ENCODE assay signal across 13 cellular contexts in the genomic region with DNA sequence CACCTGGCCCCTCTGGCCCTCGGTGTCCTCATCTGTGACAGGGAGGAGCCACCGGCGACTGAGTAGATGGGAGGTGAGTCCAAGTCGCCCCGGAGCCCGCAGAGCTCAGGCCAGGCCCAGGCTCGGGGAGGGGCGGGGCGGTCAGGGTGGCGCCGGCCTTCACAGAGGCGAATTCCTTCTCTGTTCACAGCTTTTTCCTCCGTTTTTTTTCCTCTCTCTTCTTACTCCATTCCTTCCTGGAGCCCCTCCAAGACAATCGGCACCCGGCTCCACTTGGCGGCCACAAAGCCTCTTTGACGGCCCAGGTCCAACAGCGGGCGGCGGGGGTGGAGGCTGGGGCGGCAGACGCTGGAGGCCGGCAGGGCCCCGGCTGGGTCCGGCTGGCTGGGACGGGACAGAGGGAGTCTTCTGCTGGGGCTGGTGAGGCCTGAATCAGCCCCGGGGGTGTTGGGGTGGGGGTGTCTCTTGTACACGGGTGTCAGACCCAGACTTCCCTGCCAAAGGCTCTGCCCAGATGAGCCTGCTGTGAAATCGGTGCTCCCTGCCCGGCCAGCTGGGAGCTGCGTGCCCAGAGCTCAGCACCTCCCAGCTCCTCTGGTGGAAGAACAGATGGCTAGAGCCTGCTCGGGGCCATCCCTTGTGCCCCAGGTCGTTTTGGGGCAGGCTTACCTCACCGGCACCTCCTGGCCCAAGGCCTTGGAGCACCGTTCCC. TPM values are rescaled to one million over a fixed set of nuclear protein-coding genes. Genes with fewer than 3 reads are reported as not detected.
DNase-seq lines count a peak whose midpoint lies in the region; ATAC-seq and TF ChIP-seq lines count a peak whose summit lies in the region.
"Had no signal": no experiment of that assay in that cellular context is flagged by ENCODE, and none has a peak within 500 bp of the region (broad histone marks: within the 10 kb centered on the region; RNA-seq: fewer than 3 reads in every experiment).

No MANE protein-coding gene starts in this region.

- intact Hi-C loops in esophagus muscularis mucosa (cut with DNase I), result no loop called here

- ATAC-seq in thoracic aorta (ENCODE audit: insufficient number of reproducible peaks, low FRiP score, low read depth) (peak; percentile 48), HG02678 (IDR thresholded peaks at IDR 0.05; ENCODE audit: unreplicated experiment) (no peak), GM19395 (IDR thresholded peaks at IDR 0.05; ENCODE audit: unreplicated experiment) (no peak)
- ATAC-seq: left lobe of liver had no signal

- in situ Hi-C loops in brain microvascular endothelial cell (cut with HindIII; ENCODE audit: low pct_ligation_motif_present, low sequenced_read_pairs), result no loop called here

- H3K27me3 ChIP-seq in esophagus muscularis mucosa, result peaks cover 0 to 49% (median 2%) of the 10 kb centered on the region in 4 donors
- H3K27me3 ChIP-seq in thoracic aorta (replicated peaks; ENCODE audit: insufficient read depth), result no peaks in the 10 kb centered on the region
- no peaks in the 10 kb centered on the region for H3K27me3 ChIP-seq in brain microvascular endothelial cell (replicated peaks)

- H3K4me3 ChIP-seq in esophagus muscularis mucosa (peak overlapping the region; percentile 16 to 33 (median 28)), thoracic aorta (peak overlapping the region; percentile 62), brain microvascular endothelial cell (ENCODE audit: low read depth, low read length) (no peak overlapping the region)

- H3K4me1 ChIP-seq in esophagus muscularis mucosa, result peaks cover 0 to 36% (median 21%) of the 10 kb centered on the region in 4 donors
- H3K4me1 ChIP-seq in thoracic aorta (ENCODE audit: control insufficient read depth in 1 of 2, low read depth in 2 of 2), result peaks cover 39 to 62% of the 10 kb centered on the region in 2 donors

- DNase-seq in M059J (ENCODE audit: low read depth), result peak; percentile 71
- no peak for DNase-seq in esophagus muscularis mucosa (ENCODE audit: extremely low spot score)
- DNase-seq in medulla oblongata (ENCODE audit: extremely low spot score), result peak; percentile 85
- DNase-seq in thoracic aorta (ENCODE audit: low spot score), result no peak
- no peak for DNase-seq in brain microvascular endothelial cell
- no peak for DNase-seq in NCI-H1105 (lab: John Stamatoyannopoulos, UW)
- DNase-seq: activated CD4-positive, alpha-beta T cell treated with anti-CD3 and anti-CD28 coated beads for 48 hours; activated naive CD4-positive, alpha-beta T cell treated with anti-CD3 and anti-CD28 coated beads, Interleukin-2, amount 10 ng/mL, durations not matched to agents 7 days and 5 days; NCI-H69; small intestine had no signal

- no peaks in the 10 kb centered on the region for H3K36me3 ChIP-seq in esophagus muscularis mucosa
- H3K36me3 ChIP-seq in thoracic aorta, result no peaks in the 10 kb centered on the region
- H3K36me3 ChIP-seq in brain microvascular endothelial cell (replicated peaks), result no peaks in the 10 kb centered on the region

- TF ChIP-seq POLR2A in esophagus muscularis mucosa (IDR thresholded peaks at IDR 0.05; ENCODE audit: low read depth), result no peak

- TF ChIP-seq CTCF in esophagus muscularis mucosa (IDR thresholded peaks at IDR 0.05), result no peak
- no peak for TF ChIP-seq CTCF in thoracic aorta (IDR thresholded peaks at IDR 0.05)
- TF ChIP-seq CTCF in brain microvascular endothelial cell (IDR thresholded peaks at IDR 0.05; ENCODE audit: low read depth, low read length, missing control alignments), result no peak

- H3K27ac ChIP-seq in esophagus muscularis mucosa (replicated peaks in 1 of 4) (peak overlapping the region; percentile 6 to 65 (median 54)), thoracic aorta (peak overlapping the region; percentile 68 to 85), brain microvascular endothelial cell (no peak overlapping the region)

- H3K9me3 ChIP-seq in esophagus muscularis mucosa (no peaks in the 10 kb centered on the region), thoracic aorta (no peaks in the 10 kb centered on the region)

- no peak for TF ChIP-seq EP300 in esophagus muscularis mucosa (IDR thresholded peaks at IDR 0.05)

- 36% methylated on average over 28 of the region's 35 CpGs for WGBS in esophagus muscularis mucosa

RNA-seq across cellular contexts. Expression of a gene that starts 22.6 kb away (rescaled TPM):
- total RNA-seq in M059J (2014; rRNA removed; shearing (Covaris generic)), result 45.3 and 82.5 TPM in 2 replicates
- total RNA-seq in esophagus muscularis mucosa (10 to 100 TPM; 22.0 to 54.2 (median 32.5) TPM), thoracic aorta (10 to 100 TPM; 61.1 to 84.0 TPM)

RNA-seq across cellular contexts. Expression of a gene that starts 40.8 kb away (rescaled TPM):
- total RNA-seq in M059J (2014; rRNA removed; shearing (Covaris generic)), result not detected in 2 replicates
- total RNA-seq in esophagus muscularis mucosa (under 1 TPM in 1 of 4 donors, not detected in 3; 0.06 TPM), thoracic aorta (not detected)

RNA-seq across cellular contexts. Expression of a gene that starts 47.2 kb away (rescaled TPM):
- 3.4 and 11.9 TPM in 2 replicates for total RNA-seq in M059J (2014; rRNA removed; shearing (Covaris generic))
- total RNA-seq in esophagus muscularis mucosa (10 to 100 TPM; 10.4 to 23.1 (median 11.5) TPM), thoracic aorta (10 to 100 TPM; 23.4 to 31.9 TPM)

Comparison
In these comparisons a context has a peak if more than half of its experiments do, and no peak if none do; other contexts are left out.
1. DNase-seq: peak in M059J (single experiment) and medulla oblongata (single experiment); none in esophagus muscularis mucosa (single experiment), thoracic aorta (single experiment), brain microvascular endothelial cell (single experiment) and NCI-H1105 (single experiment).